ENCODE assay signal across 35 cellular contexts in the genomic region with DNA sequence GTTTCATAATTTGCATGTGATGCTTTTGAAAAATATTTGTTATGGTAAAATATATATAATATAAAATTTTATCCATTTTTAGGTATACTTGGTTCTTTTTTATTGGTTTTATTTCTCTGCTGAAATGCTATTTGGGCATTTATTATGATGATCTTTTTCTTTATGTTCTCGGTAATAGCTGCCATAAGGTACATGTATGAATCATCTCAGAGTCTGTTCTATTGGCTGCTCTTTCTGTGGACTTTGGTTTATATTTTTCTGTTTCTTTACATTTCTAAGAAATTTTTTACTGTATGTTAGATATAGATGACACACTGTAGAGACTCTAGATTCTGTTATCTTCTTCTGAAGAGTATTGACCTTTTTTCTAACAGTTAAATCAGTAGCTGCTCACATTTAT.
"Had no signal": no experiment of that assay in that cellular context is flagged by ENCODE, and none has a peak within 500 bp of the region (broad histone marks: within the 10 kb centered on the region; RNA-seq: fewer than 3 reads in every experiment).

No MANE protein-coding gene starts in this region.

- H3K27me3 ChIP-seq: MG63 had no signal

- DNase-seq: Karpas-422, Kasumi-1, KG1, MG63, MM.1S, MV-4-11, NCI-H1048, NCI-H1092, NCI-H1092 treated with DMSO at 0.1 percent for 48 hours, NCI-H1105, NCI-H1105 treated with DMSO at 0.1 percent for 48 hours, NCI-H1417, NCI-H1417 treated with DMSO at 0.1 percent for 48 hours, NCI-H1436, NCI-H1436 treated with DMSO at 0.1 percent for 48 hours, NCI-H146, NCI-H1694, NCI-H1694 treated with DMSO at 0.1 percent for 48 hours, NCI-H187, NCI-H187 treated with DMSO at 0.1 percent for 48 hours, NCI-H1930, NCI-H2029, NCI-H2029 treated with DMSO at 0.1 percent for 48 hours, NCI-H2081, NCI-H2081 treated with DMSO at 0.1 percent for 48 hours, NCI-H2107, NCI-H2171, NCI-H2171 treated with DMSO at 0.1 percent for 48 hours, NCI-H2227 treated with DMSO at 0.1 percent for 48 hours, NCI-H226, NCI-H345, NCI-H446, NCI-H446 treated with DMSO at 0.1 percent for 48 hours, NCI-H510A had no signal

- H3K27ac ChIP-seq: KMS-11 had no signal

- H3K4me3 ChIP-seq: MG63 had no signal

- H3K4me2 ChIP-seq: KMS-11 had no signal

- H3K9ac ChIP-seq: KMS-11 had no signal
